Comparison of ENCODE assay signal across 3 cellular contexts in the genomic region with DNA sequence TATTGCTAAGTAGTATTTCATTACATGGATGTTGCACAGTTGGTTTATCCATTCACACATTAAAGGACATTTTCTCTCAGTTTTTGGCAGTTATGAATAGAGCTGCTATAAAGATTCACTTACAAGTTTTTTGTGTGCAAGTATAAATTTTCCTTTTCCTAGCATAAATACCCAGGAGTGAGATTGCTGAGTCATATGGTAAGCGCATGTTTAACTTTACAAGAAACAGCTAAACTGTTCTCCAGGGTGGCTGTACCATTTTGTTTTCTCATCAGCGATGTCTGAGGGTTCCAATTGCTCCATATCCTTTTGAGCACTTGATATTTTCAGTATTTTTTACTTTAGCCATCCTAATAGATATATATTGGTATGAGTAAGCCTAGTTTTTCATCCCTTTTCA.
TF ChIP-seq lines count a peak whose summit lies in the region.

No MANE protein-coding gene starts in this region.

TF ChIP-seq in A549, 52 proteins besides CTCF, POLR2A, EP300 and RAD21:
- TF ChIP-seq RFX5 (IDR thresholded peaks at IDR 0.05) (no peak), MAFK (IDR thresholded peaks at IDR 0.05; ENCODE audit: partially characterized antibody) (peak; percentile 46), NFE2L2 (conservative IDR thresholded peaks at IDR 0.05; ENCODE audit: low read length) (peak; percentile 25; the same call in 1 of the 2 replicates)

TF ChIP-seq in IMR-90, 13 proteins besides CTCF, POLR2A, EP300 and RAD21:
- TF ChIP-seq MAFK (IDR thresholded peaks at IDR 0.05; ENCODE audit: low read depth, low read length) (peak; percentile 71), NFE2L2 (IDR thresholded peaks at IDR 0.05; ENCODE audit: low read depth, low read length) (peak; percentile 90), SMC3 (IDR thresholded peaks at IDR 0.05; ENCODE audit: low read depth, low read length) (no peak), FOS (IDR thresholded peaks at IDR 0.05; ENCODE audit: low read depth, low read length) (no peak), CEBPB (IDR thresholded peaks at IDR 0.05; ENCODE audit: low read depth, low read length) (no peak), RFX5 (IDR thresholded peaks at IDR 0.05; ENCODE audit: low read depth, low read length) (no peak)

TF ChIP-seq in K562, 482 proteins besides CTCF, POLR2A, EP300 and RAD21:
- no peak for TF ChIP-seq ZNF174 (CRISPR knock-in tag; IDR thresholded peaks at IDR 0.05)
- TF ChIP-seq NFE2 (IDR thresholded peaks at IDR 0.05; ENCODE audit: low read depth) = peak; percentile 67
- TF ChIP-seq ZNF316 (IDR thresholded peaks at IDR 0.05) = peak; percentile 48
- no peak for TF ChIP-seq EP400 (IDR thresholded peaks at IDR 0.05)
- TF ChIP-seq NFE2L1 (tag; IDR thresholded peaks at IDR 0.05; ENCODE audit: borderline replicate concordance, low read depth) = peak; percentile 58; the same call in 1 of the 2 replicates
- TF ChIP-seq C11orf30 (IDR thresholded peaks at IDR 0.05; ENCODE audit: low read depth) = peak; percentile 53
- TF ChIP-seq MTA1 (IDR thresholded peaks at IDR 0.05; ENCODE audit: borderline replicate concordance) = no peak
- TF ChIP-seq MAFF (IDR thresholded peaks at IDR 0.05; ENCODE audit: low read length) = peak; percentile 51
- TF ChIP-seq KLF10 (CRISPR knock-in tag; IDR thresholded peaks at IDR 0.05) = no peak
- peak; percentile 81 for TF ChIP-seq MAFG (tag; conservative IDR thresholded peaks at IDR 0.05)
- no peak for TF ChIP-seq BRCA1 (IDR thresholded peaks at IDR 0.05)
- no peak for TF ChIP-seq BRCA1 (CRISPR knock-in tag; IDR thresholded peaks at IDR 0.05)
